8 cellular contexts compared by ENCODE assay signal in genomic region chr2:160294339-160294803, GRCh38.
DNase-seq lines count a peak whose midpoint lies in the region; ATAC-seq, FAIRE-seq and TF ChIP-seq lines count a peak whose summit lies in the region.

No MANE protein-coding gene starts in this region.

- intact Hi-C loops in kidney (cut with DNase I), result no loop called here

- H3K4me3 ChIP-seq in kidney (ENCODE audit: low read length in 2 of 2) (no peak overlapping the region), subcutaneous abdominal adipose tissue (ENCODE audit: low read depth in 1 of 5, low read length in 5 of 5) (no peak overlapping the region)

- TF ChIP-seq CTCF in kidney (IDR thresholded peaks at IDR 0.05; ENCODE audit: borderline replicate concordance, extremely low read depth, insufficient read depth), result no peak

- peaks cover 15 to 32% of the 10 kb centered on the region in 2 donors for H3K36me3 ChIP-seq in kidney (ENCODE audit: control insufficient read depth in 1 of 2, insufficient read depth in 2 of 2, low read length in 2 of 2)
- peaks cover 12 to 34% (median 26%) of the 10 kb centered on the region in 5 donors for H3K36me3 ChIP-seq in subcutaneous abdominal adipose tissue (ENCODE audit: control insufficient read depth in 5 of 5, insufficient read depth in 5 of 5, low read length in 5 of 5)

- H3K9me3 ChIP-seq in kidney (ENCODE audit: control insufficient read depth in 1 of 2, low read length in 2 of 2), result no peaks in the 10 kb centered on the region
- no peaks in the 10 kb centered on the region for H3K9me3 ChIP-seq in subcutaneous abdominal adipose tissue (ENCODE audit: control insufficient read depth in 5 of 5, low read length in 5 of 5)

- H3K27me3 ChIP-seq in subcutaneous abdominal adipose tissue (ENCODE audit: control insufficient read depth in 5 of 5, insufficient read depth in 4 of 5, low read length in 5 of 5), result no peaks in the 10 kb centered on the region

- H3K9ac ChIP-seq in kidney (ENCODE audit: low read length in 2 of 2) (no peak overlapping the region), subcutaneous abdominal adipose tissue (ENCODE audit: low read length in 5 of 5) (no peak overlapping the region)

- FAIRE-seq in kidney (lab: Jason Lieb, UNC), result no peak

- H3K27ac ChIP-seq in kidney (ENCODE audit: low read depth in 2 of 2, low read length in 2 of 2) (peak overlapping the region in 1 of 2 donors; percentile 13), subcutaneous abdominal adipose tissue (ENCODE audit: low read depth, low read length) (peak overlapping the region; percentile 76)

- peak; percentile 37 for DNase-seq in activated naive CD4-positive, alpha-beta T cell treated with anti-CD3 and anti-CD28 coated beads, Interleukin-2, amount 50 U/mL, for 16 hours
- DNase-seq in kidney (peak; percentile 61), NCI-H2196 treated with DMSO at 0.1 percent for 48 hours (lab: John Stamatoyannopoulos, UW; ENCODE audit: unreplicated experiment) (no peak), ureter (ENCODE audit: low spot score) (no peak)
- no peak for DNase-seq in effector CD4-positive, alpha-beta T cell

- H3K4me1 ChIP-seq in kidney (ENCODE audit: control insufficient read depth in 1 of 2, insufficient read depth in 1 of 2, low read depth in 1 of 2, low read length in 2 of 2) (peaks cover 9 to 12% of the 10 kb centered on the region in 2 donors), subcutaneous abdominal adipose tissue (ENCODE audit: control insufficient read depth in 5 of 5, insufficient read depth in 5 of 5, low read length in 5 of 5) (peaks cover 3 to 40% (median 33%) of the 10 kb centered on the region in 5 donors)

- ATAC-seq in GM18861 (IDR thresholded peaks at IDR 0.05; ENCODE audit: unreplicated experiment) (peak; percentile 71), HG03342 (IDR thresholded peaks at IDR 0.05; ENCODE audit: unreplicated experiment) (peak; percentile 62)

Comparison
In these comparisons a context has a peak if more than half of its experiments do, and no peak if none do; other contexts are left out.
1. DNase-seq: peak in activated naive CD4-positive, alpha-beta T cell treated with anti-CD3 and anti-CD28 coated beads, Interleukin-2, amount 50 U/mL, for 16 hours (single experiment) and kidney (single experiment); none in NCI-H2196 treated with DMSO at 0.1 percent for 48 hours (single experiment), effector CD4-positive, alpha-beta T cell (single experiment) and ureter (single experiment).